ENCODE assay signal across 1 cellular context in genomic region chr18:6682437-6683111, GRCh38.
A peak's percentile ranks its signal among the peaks of the same experiment; 100 is the strongest.
TF ChIP-seq lines count a peak whose summit lies in the region.

No MANE protein-coding gene starts in this region.

TF ChIP-seq in K562, 482 proteins besides CTCF, POLR2A, EP300 and RAD21 (continued from another document and continues in another):
- TF ChIP-seq, protein P1, sequence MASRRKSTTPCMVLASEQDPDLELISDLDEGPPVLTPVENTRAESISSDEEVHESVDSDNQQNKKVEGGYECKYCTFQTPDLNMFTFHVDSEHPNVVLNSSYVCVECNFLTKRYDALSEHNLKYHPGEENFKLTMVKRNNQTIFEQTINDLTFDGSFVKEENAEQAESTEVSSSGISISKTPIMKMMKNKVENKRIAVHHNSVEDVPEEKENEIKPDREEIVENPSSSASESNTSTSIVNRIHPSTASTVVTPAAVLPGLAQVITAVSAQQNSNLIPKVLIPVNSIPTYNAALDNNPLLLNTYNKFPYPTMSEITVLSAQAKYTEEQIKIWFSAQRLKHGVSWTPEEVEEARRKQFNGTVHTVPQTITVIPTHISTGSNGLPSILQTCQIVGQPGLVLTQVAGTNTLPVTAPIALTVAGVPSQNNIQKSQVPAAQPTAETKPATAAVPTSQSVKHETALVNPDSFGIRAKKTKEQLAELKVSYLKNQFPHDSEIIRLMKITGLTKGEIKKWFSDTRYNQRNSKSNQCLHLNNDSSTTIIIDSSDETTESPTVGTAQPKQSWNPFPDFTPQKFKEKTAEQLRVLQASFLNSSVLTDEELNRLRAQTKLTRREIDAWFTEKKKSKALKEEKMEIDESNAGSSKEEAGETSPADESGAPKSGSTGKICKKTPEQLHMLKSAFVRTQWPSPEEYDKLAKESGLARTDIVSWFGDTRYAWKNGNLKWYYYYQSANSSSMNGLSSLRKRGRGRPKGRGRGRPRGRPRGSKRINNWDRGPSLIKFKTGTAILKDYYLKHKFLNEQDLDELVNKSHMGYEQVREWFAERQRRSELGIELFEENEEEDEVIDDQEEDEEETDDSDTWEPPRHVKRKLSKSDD (conservative IDR thresholded peaks at IDR 0.05; ENCODE audit: low read length) = no peak
- TF ChIP-seq CHCHD3 (CRISPR knock-in tag; IDR thresholded peaks at IDR 0.05) (no peak), YY1 (IDR thresholded peaks at IDR 0.05; ENCODE audit: borderline replicate concordance in 1 of 3, control insufficient read depth in 1 of 3, extremely low read depth in 1 of 3, insufficient read depth in 3 of 3, insufficient read length in 1 of 3, insufficient replicate concordance in 2 of 3, low read depth in 1 of 3, low read length in 2 of 3) (no peak), TRIM25 (IDR thresholded peaks at IDR 0.05; ENCODE audit: borderline replicate concordance) (no peak), NFYB (IDR thresholded peaks at IDR 0.05; ENCODE audit: extremely low read depth, insufficient read length) (no peak), MECOM (CRISPR knock-in tag; IDR thresholded peaks at IDR 0.05) (0 out of 2 replicates have a peak, but pooled peaks have one; percentile 33), SREBF2 (CRISPR knock-in tag; IDR thresholded peaks at IDR 0.05) (no peak), BCLAF1 (IDR thresholded peaks at IDR 0.05; ENCODE audit: borderline replicate concordance in 1 of 2, control insufficient read depth in 1 of 2, low read depth in 2 of 2, low read length in 1 of 2) (no peak), KAT8 (IDR thresholded peaks at IDR 0.05; ENCODE audit: low read depth) (no peak), HDAC3 (IDR thresholded peaks at IDR 0.05; ENCODE audit: borderline replicate concordance, partially characterized antibody) (no peak), E2F4 (CRISPR knock-in tag; IDR thresholded peaks at IDR 0.05; ENCODE audit: low read depth) (no peak), GABPA (tag; conservative IDR thresholded peaks at IDR 0.05; ENCODE audit: low read depth) (no peak; the same call in 1 of the 2 replicates), ZSCAN32 (CRISPR knock-in tag; IDR thresholded peaks at IDR 0.05) (no peak), TEAD4 (IDR thresholded peaks at IDR 0.05; ENCODE audit: low read length) (peak; percentile 36; the same call in 1 of the 2 replicates), TEAD4 (CRISPR knock-in tag; IDR thresholded peaks at IDR 0.05; ENCODE audit: borderline replicate concordance) (no peak), ILF3 (IDR thresholded peaks at IDR 0.05; ENCODE audit: borderline replicate concordance) (no peak), ZNF551 (CRISPR knock-in tag; IDR thresholded peaks at IDR 0.05) (no peak)
- TF ChIP-seq, protein P2, sequence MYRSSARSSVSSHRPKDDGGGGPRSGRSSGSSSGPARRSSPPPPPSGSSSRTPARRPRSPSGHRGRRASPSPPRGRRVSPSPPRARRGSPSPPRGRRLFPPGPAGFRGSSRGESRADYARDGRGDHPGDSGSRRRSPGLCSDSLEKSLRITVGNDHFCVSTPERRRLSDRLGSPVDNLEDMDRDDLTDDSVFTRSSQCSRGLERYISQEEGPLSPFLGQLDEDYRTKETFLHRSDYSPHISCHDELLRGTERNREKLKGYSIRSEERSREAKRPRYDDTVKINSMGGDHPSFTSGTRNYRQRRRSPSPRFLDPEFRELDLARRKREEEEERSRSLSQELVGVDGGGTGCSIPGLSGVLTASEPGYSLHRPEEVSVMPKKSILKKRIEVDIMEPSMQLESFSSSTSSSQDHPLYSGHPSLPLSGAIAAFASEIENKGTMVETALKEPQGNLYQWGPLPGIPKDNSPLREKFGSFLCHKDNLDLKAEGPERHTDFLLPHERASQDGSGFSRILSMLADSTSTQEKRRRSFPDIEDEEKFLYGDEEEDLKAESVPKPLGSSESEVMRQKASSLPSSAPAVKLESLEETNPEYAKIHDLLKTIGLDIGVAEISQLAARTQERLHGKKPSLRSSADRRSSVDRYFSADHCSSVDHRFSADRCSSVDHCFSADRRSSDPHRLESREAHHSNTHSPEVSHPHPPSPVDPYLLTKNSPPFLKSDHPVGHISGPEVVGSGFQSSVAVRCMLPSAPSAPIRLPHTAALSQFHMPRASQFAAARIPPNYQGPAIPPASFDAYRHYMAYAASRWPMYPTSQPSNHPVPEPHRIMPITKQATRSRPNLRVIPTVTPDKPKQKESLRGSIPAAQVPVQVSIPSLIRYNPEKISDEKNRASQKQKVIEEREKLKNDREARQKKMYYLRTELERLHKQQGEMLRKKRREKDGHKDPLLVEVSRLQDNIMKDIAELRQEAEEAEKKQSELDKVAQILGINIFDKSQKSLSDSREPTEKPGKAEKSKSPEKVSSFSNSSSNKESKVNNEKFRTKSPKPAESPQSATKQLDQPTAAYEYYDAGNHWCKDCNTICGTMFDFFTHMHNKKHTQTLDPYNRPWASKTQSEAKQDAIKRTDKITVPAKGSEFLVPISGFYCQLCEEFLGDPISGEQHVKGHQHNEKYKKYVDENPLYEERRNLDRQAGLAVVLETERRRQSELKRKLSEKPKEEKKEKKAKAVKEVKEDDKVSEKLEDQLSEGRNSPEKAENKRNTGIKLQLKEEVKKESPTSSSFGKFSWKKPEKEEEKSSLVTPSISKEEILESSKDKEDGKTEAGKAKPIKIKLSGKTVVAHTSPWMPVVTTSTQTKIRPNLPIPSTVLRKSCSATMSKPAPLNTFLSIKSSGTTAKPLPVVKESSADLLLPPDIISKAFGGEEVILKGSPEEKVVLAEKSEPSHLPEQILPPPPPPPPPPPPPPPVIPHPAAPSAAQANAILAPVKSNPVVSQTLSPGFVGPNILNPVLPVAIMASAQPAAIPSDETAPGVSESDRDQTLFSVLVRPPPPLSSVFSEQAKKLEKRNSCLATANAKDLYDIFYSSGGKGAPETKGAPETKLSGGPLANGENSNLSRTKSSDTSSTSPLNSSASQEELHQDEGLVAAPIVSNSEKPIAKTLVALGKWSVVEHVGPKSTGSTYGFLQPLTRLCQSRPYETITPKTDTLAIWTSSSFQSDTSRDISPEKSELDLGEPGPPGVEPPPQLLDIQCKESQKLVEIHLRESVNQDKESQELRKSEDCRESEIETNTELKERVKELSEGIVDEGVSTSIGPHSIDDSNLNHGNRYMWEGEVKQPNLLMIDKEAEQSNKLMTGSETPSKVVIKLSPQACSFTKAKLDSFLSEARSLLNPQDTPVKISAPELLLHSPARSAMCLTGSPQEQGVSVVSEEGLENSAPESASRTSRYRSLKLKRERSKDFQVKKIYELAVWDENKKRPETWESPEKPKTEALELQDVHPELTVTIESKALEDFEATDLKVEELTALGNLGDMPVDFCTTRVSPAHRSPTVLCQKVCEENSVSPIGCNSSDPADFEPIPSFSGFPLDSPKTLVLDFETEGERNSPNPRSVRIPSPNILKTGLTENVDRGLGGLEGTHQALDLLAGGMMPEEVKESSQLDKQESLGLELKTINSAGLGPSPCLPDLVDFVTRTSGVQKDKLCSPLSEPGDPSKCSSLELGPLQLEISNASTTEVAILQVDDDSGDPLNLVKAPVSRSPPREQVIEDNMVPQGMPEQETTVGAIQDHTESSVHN (IDR thresholded peaks at IDR 0.05; ENCODE audit: borderline replicate concordance in 1 of 2, low read depth in 1 of 2) = no peak
- TF ChIP-seq, protein P3, sequence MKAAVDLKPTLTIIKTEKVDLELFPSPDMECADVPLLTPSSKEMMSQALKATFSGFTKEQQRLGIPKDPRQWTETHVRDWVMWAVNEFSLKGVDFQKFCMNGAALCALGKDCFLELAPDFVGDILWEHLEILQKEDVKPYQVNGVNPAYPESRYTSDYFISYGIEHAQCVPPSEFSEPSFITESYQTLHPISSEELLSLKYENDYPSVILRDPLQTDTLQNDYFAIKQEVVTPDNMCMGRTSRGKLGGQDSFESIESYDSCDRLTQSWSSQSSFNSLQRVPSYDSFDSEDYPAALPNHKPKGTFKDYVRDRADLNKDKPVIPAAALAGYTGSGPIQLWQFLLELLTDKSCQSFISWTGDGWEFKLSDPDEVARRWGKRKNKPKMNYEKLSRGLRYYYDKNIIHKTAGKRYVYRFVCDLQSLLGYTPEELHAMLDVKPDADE (conservative IDR thresholded peaks at IDR 0.05; ENCODE audit: control insufficient read depth, low read depth, low read length) = no peak
- TF ChIP-seq, protein P4, sequence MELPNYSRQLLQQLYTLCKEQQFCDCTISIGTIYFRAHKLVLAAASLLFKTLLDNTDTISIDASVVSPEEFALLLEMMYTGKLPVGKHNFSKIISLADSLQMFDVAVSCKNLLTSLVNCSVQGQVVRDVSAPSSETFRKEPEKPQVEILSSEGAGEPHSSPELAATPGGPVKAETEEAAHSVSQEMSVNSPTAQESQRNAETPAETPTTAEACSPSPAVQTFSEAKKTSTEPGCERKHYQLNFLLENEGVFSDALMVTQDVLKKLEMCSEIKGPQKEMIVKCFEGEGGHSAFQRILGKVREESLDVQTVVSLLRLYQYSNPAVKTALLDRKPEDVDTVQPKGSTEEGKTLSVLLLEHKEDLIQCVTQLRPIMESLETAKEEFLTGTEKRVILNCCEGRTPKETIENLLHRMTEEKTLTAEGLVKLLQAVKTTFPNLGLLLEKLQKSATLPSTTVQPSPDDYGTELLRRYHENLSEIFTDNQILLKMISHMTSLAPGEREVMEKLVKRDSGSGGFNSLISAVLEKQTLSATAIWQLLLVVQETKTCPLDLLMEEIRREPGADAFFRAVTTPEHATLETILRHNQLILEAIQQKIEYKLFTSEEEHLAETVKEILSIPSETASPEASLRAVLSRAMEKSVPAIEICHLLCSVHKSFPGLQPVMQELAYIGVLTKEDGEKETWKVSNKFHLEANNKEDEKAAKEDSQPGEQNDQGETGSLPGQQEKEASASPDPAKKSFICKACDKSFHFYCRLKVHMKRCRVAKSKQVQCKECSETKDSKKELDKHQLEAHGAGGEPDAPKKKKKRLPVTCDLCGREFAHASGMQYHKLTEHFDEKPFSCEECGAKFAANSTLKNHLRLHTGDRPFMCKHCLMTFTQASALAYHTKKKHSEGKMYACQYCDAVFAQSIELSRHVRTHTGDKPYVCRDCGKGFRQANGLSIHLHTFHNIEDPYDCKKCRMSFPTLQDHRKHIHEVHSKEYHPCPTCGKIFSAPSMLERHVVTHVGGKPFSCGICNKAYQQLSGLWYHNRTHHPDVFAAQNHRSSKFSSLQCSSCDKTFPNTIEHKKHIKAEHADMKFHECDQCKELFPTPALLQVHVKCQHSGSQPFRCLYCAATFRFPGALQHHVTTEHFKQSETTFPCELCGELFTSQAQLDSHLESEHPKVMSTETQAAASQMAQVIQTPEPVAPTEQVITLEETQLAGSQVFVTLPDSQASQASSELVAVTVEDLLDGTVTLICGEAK (IDR thresholded peaks at IDR 0.05) = peak; percentile 45; the same call in 1 of the 2 replicates
- TF ChIP-seq, protein P4 (CRISPR knock-in tag; IDR thresholded peaks at IDR 0.05) = no peak
